In the genomic region with DNA sequence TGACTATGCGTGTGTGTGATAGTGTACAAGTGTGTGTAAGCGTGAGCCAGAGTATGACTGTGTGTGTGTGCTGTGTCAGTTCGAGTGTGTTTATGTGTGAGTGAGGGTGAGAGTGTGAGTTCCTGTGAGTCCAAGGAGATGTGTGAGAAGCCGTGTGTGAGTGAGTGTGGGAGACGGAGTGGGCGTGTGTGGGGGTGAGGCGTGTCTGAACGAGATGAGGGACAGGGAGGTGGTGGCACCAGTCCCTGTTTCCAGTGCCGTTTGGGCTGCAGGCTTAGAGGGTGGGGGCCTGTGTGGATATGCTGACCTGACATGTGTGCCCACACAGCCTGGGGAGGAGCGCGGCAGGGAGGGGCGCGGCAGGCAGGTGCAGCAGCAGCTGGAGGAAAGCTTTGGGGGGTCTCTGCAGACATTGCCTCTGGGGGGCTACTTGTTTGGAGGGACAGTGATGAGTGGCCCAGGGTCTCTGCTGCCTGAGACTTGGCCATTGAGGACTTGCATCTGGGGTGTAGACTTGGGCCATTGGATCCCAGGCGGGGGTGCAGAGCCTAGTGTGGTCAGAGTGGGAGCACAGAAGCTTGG, we compare ENCODE assay signal across 23 cellular contexts. TPM values are rescaled to one million over a fixed set of nuclear protein-coding genes. Genes with fewer than 3 reads are reported as not detected.
"Had no signal": no experiment of that assay in that cellular context is flagged by ENCODE, and none has a peak within 500 bp of the region (broad histone marks: within the 10 kb centered on the region; RNA-seq: fewer than 3 reads in every experiment).

No MANE protein-coding gene starts in this region.

- H3K4me3 ChIP-seq: ascending aorta, lung, skin epidermis, testis, transverse colon had no signal

- ATAC-seq: esophagus mucosa; left lobe of liver; sciatic nerve; stimulated activated naive CD8-positive, alpha-beta T cell treated with anti-CD3 and anti-CD28 coated beads, Interleukin-15, Interleukin-2, amounts not matched to agents 100 U/mL and 50 U/mL, for 24 hours had no signal

- H3K27me3 ChIP-seq: ascending aorta, testis, transverse colon had no signal

- DNase-seq: activated CD4-positive, alpha-beta memory T cell treated with anti-CD3 and anti-CD28 coated beads for 36 hours; activated CD4-positive, alpha-beta T cell treated with anti-CD3 and anti-CD28 coated beads, Interleukin-2, amount 10 ng/mL, durations not matched to agents 24 days and 14 days; activated CD8-positive, alpha-beta memory T cell treated with anti-CD3 and anti-CD28 coated beads, Interleukin-2, amount 50 U/mL, for 4 hours; activated gamma-delta T cell; activated naive CD4-positive, alpha-beta T cell treated with anti-CD3 and anti-CD28 coated beads, Interleukin-2, amount 10 ng/mL, durations not matched to agents 7 days and 5 days; activated naive CD8-positive, alpha-beta T cell treated with anti-CD3 and anti-CD28 coated beads, Interleukin-2, amount 10 ng/mL, durations not matched to agents 7 days and 5 days; activated T-cell treated with anti-CD3 and anti-CD28 coated beads, Interleukin-2, amount 50 U/mL, for 1 hour; foreskin fibroblast; head of caudate nucleus; immature natural killer cell; stimulated activated CD4-positive, alpha-beta T cell treated with anti-CD3 and anti-CD28 coated beads, Interleukin-12 subunit alpha, Interleukin-12 subunit beta, amount 100 ng/mL, for 4 hours; stimulated activated CD4-positive, alpha-beta T cell treated with anti-CD3 and anti-CD28 coated beads, Interleukin-4, amount 100 ng/mL, for 1 hour; stimulated activated naive CD8-positive, alpha-beta T cell treated with anti-CD3 and anti-CD28 coated beads, Interleukin-15, Interleukin-2, amounts not matched to agents 100 U/mL and 50 U/mL, for 24 hours; testis; transverse colon had no signal

- H3K9me3 ChIP-seq: ascending aorta, testis, transverse colon had no signal

- H3K36me3 ChIP-seq: ascending aorta, transverse colon had no signal

- H3K27ac ChIP-seq: ascending aorta, testis, transverse colon, VCaP had no signal

RNA-seq across cellular contexts. Expression of gene GLI2, which starts 41.6 kb away (rescaled TPM):
- total RNA-seq: activated CD4-positive, alpha-beta memory T cell treated with anti-CD3 and anti-CD28 coated beads for 36 hours; activated CD8-positive, alpha-beta memory T cell treated with anti-CD3 and anti-CD28 coated beads for 36 hours had no signal
- polyA plus RNA-seq: immature natural killer cell had no signal
